8 cellular contexts compared by ENCODE assay signal in genomic region chr7:104982308-104982755, GRCh38. TPM values are rescaled to one million over a fixed set of nuclear protein-coding genes. Genes with fewer than 3 reads are reported as not detected.
DNase-seq lines count a peak whose midpoint lies in the region; ATAC-seq and TF ChIP-seq lines count a peak whose summit lies in the region.

No MANE protein-coding gene starts in this region.

- H3K27me3 Mint-ChIP-seq in dendritic cell treated with granulocyte-macrophage colony-stimulating factor and Interleukin-4, amounts not matched to agents 40 ng/mL and 50 ng/mL, for 4 days: no peaks in the 10 kb centered on the region
- no peaks in the 10 kb centered on the region for H3K27me3 Mint-ChIP-seq in osteocyte (ENCODE audit: unreplicated experiment)

- no peaks in the 10 kb centered on the region; the same call in 1 of the 2 replicates for H3K36me3 ChIP-seq in DND-41 (ENCODE audit: insufficient read depth, low read length)

- peaks cover 28% of the 10 kb centered on the region for H3K36me3 Mint-ChIP-seq in dendritic cell treated with granulocyte-macrophage colony-stimulating factor and Interleukin-4, amounts not matched to agents 40 ng/mL and 50 ng/mL, for 4 days (ENCODE audit: low read depth)
- peaks cover 7% of the 10 kb centered on the region for H3K36me3 Mint-ChIP-seq in osteocyte (ENCODE audit: unreplicated experiment)

- H3K4me2 ChIP-seq in DND-41 (ENCODE audit: insufficient read depth, low read length): peak overlapping the region; percentile 87

- peaks cover 47% of the 10 kb centered on the region for H3K4me1 ChIP-seq in DND-41 (ENCODE audit: insufficient read depth, low read length)

- peak overlapping the region; percentile 89 for H3K27ac ChIP-seq in DND-41 (ENCODE audit: low read length)

- peak overlapping the region; percentile 100 for H3K27ac Mint-ChIP-seq in dendritic cell treated with granulocyte-macrophage colony-stimulating factor and Interleukin-4, amounts not matched to agents 40 ng/mL and 50 ng/mL, for 4 days
- peak overlapping the region; percentile 100 for H3K27ac Mint-ChIP-seq in osteocyte (ENCODE audit: unreplicated experiment)

- TF ChIP-seq CTCF in DND-41 (IDR thresholded peaks at IDR 0.05; ENCODE audit: borderline replicate concordance, extremely low read depth, low read length, poor library complexity, severe bottlenecking) (no peak), osteocyte (IDR thresholded peaks at IDR 0.05) (no peak)

- peaks cover 38% of the 10 kb centered on the region for H3K79me2 ChIP-seq in DND-41 (ENCODE audit: insufficient read depth, low read length)

- no peak overlapping the region for H2AFZ ChIP-seq in DND-41 (ENCODE audit: low read depth, low read length)

- ATAC-seq in DND-41 (ENCODE audit: insufficient read depth, low read depth) (no peak), GM19467 (IDR thresholded peaks at IDR 0.05; ENCODE audit: unreplicated experiment) (no peak)

- H3K9me3 ChIP-seq in DND-41 (ENCODE audit: insufficient read depth, low read length, severe bottlenecking): no peaks in the 10 kb centered on the region

- no peaks in the 10 kb centered on the region for H3K27me3 ChIP-seq in DND-41 (ENCODE audit: insufficient read depth, low read length, poor library complexity)

- H3K9me3 Mint-ChIP-seq in dendritic cell treated with granulocyte-macrophage colony-stimulating factor and Interleukin-4, amounts not matched to agents 40 ng/mL and 50 ng/mL, for 4 days: no peaks in the 10 kb centered on the region
- no peaks in the 10 kb centered on the region for H3K9me3 Mint-ChIP-seq in osteocyte (ENCODE audit: unreplicated experiment)

- H3K4me3 ChIP-seq in DND-41 (ENCODE audit: low read depth in 1 of 2, low read length in 2 of 2): 0 out of 4 replicates have a peak overlapping the region, but pooled peaks of 1 of the 2 experiments have one; percentile 76

- peak overlapping the region; percentile 67; the same call in 1 of the 2 replicates for H3K9ac ChIP-seq in DND-41 (ENCODE audit: low read depth, low read length)

- H3K4me3 Mint-ChIP-seq in dendritic cell treated with granulocyte-macrophage colony-stimulating factor and Interleukin-4, amounts not matched to agents 40 ng/mL and 50 ng/mL, for 4 days: no peak overlapping the region
- H3K4me3 Mint-ChIP-seq in osteocyte (ENCODE audit: unreplicated experiment): peak overlapping the region; percentile 99

- peaks cover 58% of the 10 kb centered on the region for H3K4me1 Mint-ChIP-seq in dendritic cell treated with granulocyte-macrophage colony-stimulating factor and Interleukin-4, amounts not matched to agents 40 ng/mL and 50 ng/mL, for 4 days (ENCODE audit: low read depth)
- H3K4me1 Mint-ChIP-seq in osteocyte (ENCODE audit: unreplicated experiment): peaks cover 66% of the 10 kb centered on the region

- intact Hi-C loops in dendritic cell treated with granulocyte-macrophage colony-stimulating factor and Interleukin-4, amounts not matched to agents 40 ng/mL and 50 ng/mL, for 4 days (cut with micrococcal nuclease): loop anchor here (5.0 kb wide), 2 partner anchors 60 to 100 kb away; no protein-coding TSS in a partner anchor

- DNase-seq in DND-41 (no peak), OCI-M1 (lab: John Stamatoyannopoulos, UW) (peak; percentile 36), osteocyte (ENCODE audit: extremely low spot score, unreplicated experiment) (no peak), HK-2 (ENCODE audit: unreplicated experiment) (no peak), NCI-H748 (lab: John Stamatoyannopoulos, UW; ENCODE audit: unreplicated experiment) (no peak), NOMO-1 treated with DMSO at 0.1 percent for 48 hours (lab: John Stamatoyannopoulos, UW; ENCODE audit: unreplicated experiment) (no peak)

- H4K20me1 ChIP-seq in DND-41 (ENCODE audit: insufficient read depth, low read length): peaks cover 15% of the 10 kb centered on the region

RNA-seq across cellular contexts. Expression of gene KMT2E, which starts 31.7 kb away (rescaled TPM):
- 72.9 and 75.6 TPM in 2 replicates for total RNA-seq in osteocyte
